Comparison of ENCODE assay signal across 30 cellular contexts in the genomic region with DNA sequence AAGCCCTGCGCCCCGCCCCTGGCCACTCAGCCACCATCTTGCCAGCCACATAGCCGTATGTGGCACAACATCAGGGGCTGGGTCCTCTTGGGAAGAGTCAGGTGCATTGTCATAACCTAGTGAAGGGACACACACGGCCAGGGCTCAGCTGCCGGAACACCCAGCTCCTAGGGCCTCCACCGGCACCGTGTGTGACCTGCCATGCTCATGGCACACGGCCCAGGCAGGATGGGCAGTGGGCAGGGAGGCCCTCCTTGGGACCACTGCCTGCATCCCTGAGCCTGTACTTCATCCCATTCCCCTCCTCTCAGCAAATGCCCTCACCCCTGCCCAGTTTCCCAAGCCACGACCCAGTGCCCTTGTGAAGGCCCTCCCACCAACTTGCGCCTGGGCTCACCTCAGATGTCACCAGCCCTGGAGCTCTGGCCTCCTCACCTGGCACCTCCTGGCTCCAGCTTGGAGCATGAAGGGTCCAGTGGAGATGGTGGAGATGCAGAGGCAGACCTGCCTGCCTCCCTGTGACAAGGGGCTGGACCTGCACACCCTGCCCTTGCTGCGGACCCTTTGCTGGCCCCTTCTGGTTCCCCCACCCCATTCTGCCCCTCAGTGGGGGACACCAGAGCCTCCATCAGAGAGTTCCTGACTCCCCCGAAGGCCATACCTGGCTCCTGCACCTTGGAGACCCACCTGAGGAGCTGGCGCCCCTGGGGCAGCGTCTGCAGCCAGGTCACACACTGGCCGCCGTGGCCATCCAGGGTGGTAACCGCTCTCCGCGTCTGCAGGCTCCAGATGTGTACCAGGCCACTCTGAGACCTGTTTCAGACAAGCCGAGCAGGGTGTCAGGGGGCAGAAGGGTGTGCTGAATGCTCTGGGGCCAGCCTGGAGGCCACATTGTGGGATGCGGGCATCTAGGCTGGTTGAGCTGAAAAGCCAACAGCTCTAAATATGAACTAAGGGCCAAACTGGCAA. TPM values are rescaled to one million over a fixed set of nuclear protein-coding genes. Genes with fewer than 3 reads are reported as not detected.
DNase-seq lines count a peak whose midpoint lies in the region; ATAC-seq and TF ChIP-seq lines count a peak whose summit lies in the region.
"Had no signal": no experiment of that assay in that cellular context is flagged by ENCODE, and none has a peak within 500 bp of the region (broad histone marks: within the 10 kb centered on the region; RNA-seq: fewer than 3 reads in every experiment).

No MANE protein-coding gene starts in this region.

- no peak overlapping the region for H3K9ac ChIP-seq in mesendoderm (ENCODE audit: low read length)

- TF ChIP-seq CTCF in lower lobe of right lung (IDR thresholded peaks at IDR 0.05) (no peak), upper lobe of left lung (IDR thresholded peaks at IDR 0.05) (no peak)

- no peak overlapping the region for H2BK15ac ChIP-seq in mesendoderm (replicated peaks; ENCODE audit: low read depth)

- no peak overlapping the region for H2AK5ac ChIP-seq in mesendoderm (ENCODE audit: low read length)

- H3K27ac Mint-ChIP-seq in effector memory CD8-positive, alpha-beta T cell = peak overlapping the region in 1 of 2 donors; percentile 26
- H3K27ac Mint-ChIP-seq: activated CD4-positive, alpha-beta T cell treated with anti-CD3 and anti-CD28 coated beads, Interleukin-2, amount 10 ng/mL, durations not matched to agents 7 days and 5 days; activated naive CD4-positive, alpha-beta T cell treated with anti-CD3 and anti-CD28 coated beads, Interleukin-2, amount 50 U/mL, for 72 hours; activated T-helper 17 cell treated with anti-CD3 and anti-CD28 coated beads, Interleukin-2, amount 50 U/mL, for 72 hours; CD4-positive, alpha-beta T cell; IgD-negative memory B cell; mesothelial cell of epicardium; naive thymus-derived CD4-positive, alpha-beta T cell; type B pancreatic cell had no signal

- 94 to 95% methylated on average over 6 to 21 of the region's 21 CpGs for WGBS in upper lobe of left lung, 2 donors
- no CpG with 5 or more reads among the region's 21 CpGs for WGBS in mesendoderm (ENCODE audit: extremely low coverage, insufficient coverage, low lambda C conversion rate)

- no peak overlapping the region for H3K18ac ChIP-seq in mesendoderm (ENCODE audit: low read length)

- intact Hi-C loops in lower lobe of right lung (cut with DNase I) = no loop called here

- H3K79me1 ChIP-seq in mesendoderm (ENCODE audit: low read length) = peaks cover 2% of the 10 kb centered on the region

- TF ChIP-seq EP300 in upper lobe of left lung (IDR thresholded peaks at IDR 0.05) = no peak

- H3K36me3 Mint-ChIP-seq in effector memory CD8-positive, alpha-beta T cell (ENCODE audit: insufficient read depth) = no peaks in the 10 kb centered on the region
- H3K36me3 Mint-ChIP-seq: activated naive CD4-positive, alpha-beta T cell treated with anti-CD3 and anti-CD28 coated beads, Interleukin-2, amount 50 U/mL, for 72 hours; mesothelial cell of epicardium had no signal

- no peak overlapping the region for H4K5ac ChIP-seq in mesendoderm (ENCODE audit: low read length)

- H3K36me3 ChIP-seq in lower lobe of right lung (no peaks in the 10 kb centered on the region), upper lobe of left lung (no peaks in the 10 kb centered on the region), mesendoderm (ENCODE audit: control insufficient read depth, insufficient read depth, low read length) (no peaks in the 10 kb centered on the region)
- H3K36me3 ChIP-seq: left lung, WERI-Rb-1 had no signal

- no peak overlapping the region for H4K8ac ChIP-seq in mesendoderm (ENCODE audit: low read depth, low read length)

- ATAC-seq in lower lobe of right lung = no peak
- no peak for ATAC-seq in upper lobe of left lung (ENCODE audit: low FRiP score in 2 of 2)
- no peak for ATAC-seq in effector memory CD8-positive, alpha-beta T cell (replicated peaks)
- ATAC-seq: activated naive CD4-positive, alpha-beta T cell treated with anti-CD3 and anti-CD28 coated beads, Interleukin-2, amount 50 U/mL, for 72 hours; activated T-helper 17 cell treated with anti-CD3 and anti-CD28 coated beads, Interleukin-2, amount 50 U/mL, for 72 hours; left lung; naive thymus-derived CD4-positive, alpha-beta T cell had no signal

- no peak overlapping the region for H2BK5ac ChIP-seq in mesendoderm (ENCODE audit: low read length)

- no peak overlapping the region for H3K56ac ChIP-seq in mesendoderm (ENCODE audit: low read length)

- H3K4me3 ChIP-seq in lower lobe of right lung (no peak overlapping the region), upper lobe of left lung (no peak overlapping the region), mesendoderm (ENCODE audit: low read length) (no peak overlapping the region)
- H3K4me3 ChIP-seq: left lung, smooth muscle cell had no signal

- peaks cover 4 to 5% of the 10 kb centered on the region in 2 donors for H3K4me1 Mint-ChIP-seq in effector memory CD8-positive, alpha-beta T cell (ENCODE audit: low read depth in 2 of 2)
- H3K4me1 Mint-ChIP-seq: activated CD4-positive, alpha-beta T cell treated with anti-CD3 and anti-CD28 coated beads, Interleukin-2, amount 10 ng/mL, durations not matched to agents 7 days and 5 days; activated T-helper 17 cell treated with anti-CD3 and anti-CD28 coated beads, Interleukin-2, amount 50 U/mL, for 72 hours had no signal

- no peaks in the 10 kb centered on the region for H3K9me3 Mint-ChIP-seq in effector memory CD8-positive, alpha-beta T cell
- H3K9me3 Mint-ChIP-seq: activated CD4-positive, alpha-beta T cell treated with anti-CD3 and anti-CD28 coated beads, Interleukin-2, amount 10 ng/mL, durations not matched to agents 7 days and 5 days; activated naive CD4-positive, alpha-beta T cell treated with anti-CD3 and anti-CD28 coated beads, Interleukin-2, amount 50 U/mL, for 72 hours; activated T-helper 17 cell treated with anti-CD3 and anti-CD28 coated beads, Interleukin-2, amount 50 U/mL, for 72 hours; CD4-positive, alpha-beta T cell; IgD-negative memory B cell; mesothelial cell of epicardium; naive thymus-derived CD4-positive, alpha-beta T cell; type B pancreatic cell had no signal

- H3K9me3 ChIP-seq in lower lobe of right lung (no peaks in the 10 kb centered on the region), upper lobe of left lung (no peaks in the 10 kb centered on the region)
- H3K9me3 ChIP-seq: left lung had no signal

- no peaks in the 10 kb centered on the region for H3K27me3 Mint-ChIP-seq in effector memory CD8-positive, alpha-beta T cell
- H3K27me3 Mint-ChIP-seq: activated CD4-positive, alpha-beta T cell treated with anti-CD3 and anti-CD28 coated beads, Interleukin-2, amount 10 ng/mL, durations not matched to agents 7 days and 5 days; activated T-helper 17 cell treated with anti-CD3 and anti-CD28 coated beads, Interleukin-2, amount 50 U/mL, for 72 hours; CD4-positive, alpha-beta T cell; IgD-negative memory B cell; naive thymus-derived CD4-positive, alpha-beta T cell; type B pancreatic cell had no signal

- H3K4me1 ChIP-seq in lower lobe of right lung (peaks cover 21% of the 10 kb centered on the region), upper lobe of left lung (peaks cover 0 to 29% (median 11%) of the 10 kb centered on the region in 4 donors), mesendoderm (ENCODE audit: control insufficient read depth, low read depth, low read length) (no peaks in the 10 kb centered on the region)

- peak; percentile 5 for DNase-seq in activated CD4-positive, alpha-beta T cell treated with anti-CD3 and anti-CD28 coated beads for 1 hour
- no peak for DNase-seq in activated CD4-positive, alpha-beta T cell treated with anti-CD3 and anti-CD28 coated beads for 4 hours
- DNase-seq in activated CD8-positive, alpha-beta memory T cell treated with anti-CD3 and anti-CD28 coated beads, Interleukin-2, amount 50 U/mL, for 48 hours = peak; percentile 32
- peak; percentile 30 for DNase-seq in lower lobe of right lung
- DNase-seq in upper lobe of left lung = peak; percentile 15 to 58
- no peak for DNase-seq in mesendoderm
- DNase-seq in globus pallidus (ENCODE audit: low spot score) = no peak
- DNase-seq in effector memory CD8-positive, alpha-beta T cell = no peak
- DNase-seq: activated CD4-positive, alpha-beta T cell treated with anti-CD3 and anti-CD28 coated beads, Interleukin-2, amount 10 ng/mL, durations not matched to agents 7 days and 5 days; cortex of kidney; hypothalamus; NCI-H1105 treated with DMSO at 0.1 percent for 48 hours; NCI-H2029; NCI-H526; retina; SHP77; stimulated activated CD4-positive, alpha-beta T cell treated with anti-CD3 and anti-CD28 coated beads, Interleukin-1b, Interleukin-23, amount 100 ng/mL, for 48 hours; T1000 had no signal

- no peak overlapping the region for H2BK120ac ChIP-seq in mesendoderm (ENCODE audit: low read depth, low read length)

- no peak overlapping the region for H3K23ac ChIP-seq in mesendoderm (ENCODE audit: low read length)

- H3K4ac ChIP-seq in mesendoderm (ENCODE audit: low read depth, low read length) = no peak overlapping the region

- no peak overlapping the region for H3K4me3 Mint-ChIP-seq in effector memory CD8-positive, alpha-beta T cell
- H3K4me3 Mint-ChIP-seq: activated CD4-positive, alpha-beta T cell treated with anti-CD3 and anti-CD28 coated beads, Interleukin-2, amount 10 ng/mL, durations not matched to agents 7 days and 5 days; activated T-helper 17 cell treated with anti-CD3 and anti-CD28 coated beads, Interleukin-2, amount 50 U/mL, for 72 hours; CD4-positive, alpha-beta T cell; IgD-negative memory B cell; mesothelial cell of epicardium; naive thymus-derived CD4-positive, alpha-beta T cell; type B pancreatic cell had no signal

- H3K27me3 ChIP-seq in lower lobe of right lung (ENCODE audit: low read depth) = no peaks in the 10 kb centered on the region
- H3K27me3 ChIP-seq in upper lobe of left lung = no peaks in the 10 kb centered on the region
- no peaks in the 10 kb centered on the region for H3K27me3 ChIP-seq in mesendoderm (ENCODE audit: insufficient read depth, low read length, poor library complexity)
- H3K27me3 ChIP-seq: left lung had no signal

- H3K4me2 ChIP-seq in mesendoderm (ENCODE audit: low read length) = no peak overlapping the region
- H3K4me2 ChIP-seq: smooth muscle cell had no signal

- peaks cover 1% of the 10 kb centered on the region for H3K79me2 ChIP-seq in mesendoderm (ENCODE audit: control insufficient read depth, insufficient read depth, low read length)

- TF ChIP-seq POLR2A in upper lobe of left lung (IDR thresholded peaks at IDR 0.05) = no peak

- H3K27ac ChIP-seq in lower lobe of right lung (no peak overlapping the region), upper lobe of left lung (no peak overlapping the region), mesendoderm (ENCODE audit: low read depth, low read length) (no peak overlapping the region)
- H3K27ac ChIP-seq: left lung, WERI-Rb-1 had no signal

RNA-seq across cellular contexts. Expression of gene GNB1L, which starts 34.5 kb away (rescaled TPM):
- total RNA-seq in lower lobe of right lung (6.0 TPM), upper lobe of left lung (10 to 100 TPM in 1 of 6 donors, 1 to 10 TPM in 4, under 1 TPM in 1; 0.78 to 11.1 (median 6.8) TPM)
- 4.7 TPM for polyA plus RNA-seq in mesendoderm (2013, experiment 1 of 2)
- 4.2 TPM for polyA plus RNA-seq in mesendoderm (2013, experiment 2 of 2)

RNA-seq across cellular contexts. Expression of gene RTL10, which starts 34.5 kb away (rescaled TPM):
- total RNA-seq in lower lobe of right lung (24.3 TPM), upper lobe of left lung (10 to 100 TPM; 16.4 to 27.4 (median 24.1) TPM)
- 7.4 TPM for polyA plus RNA-seq in mesendoderm (2013, experiment 1 of 2)
- 7.6 TPM for polyA plus RNA-seq in mesendoderm (2013, experiment 2 of 2)

RNA-seq across cellular contexts. Expression of gene TBX1, which starts 59.6 kb away (rescaled TPM):
- total RNA-seq in lower lobe of right lung (13.5 TPM), upper lobe of left lung (10 to 100 TPM in 2 of 6 donors, 1 to 10 TPM in 4; 1.0 to 12.2 (median 5.4) TPM)
- 0.03 TPM for polyA plus RNA-seq in mesendoderm (2013, experiment 1 of 2)
- polyA plus RNA-seq in mesendoderm (2013, experiment 2 of 2) = 0.10 TPM
- total RNA-seq: activated CD4-positive, alpha-beta T cell treated with anti-CD3 and anti-CD28 coated beads, Interleukin-2, amount 10 ng/mL, durations not matched to agents 7 days and 5 days; activated naive CD4-positive, alpha-beta T cell treated with anti-CD3 and anti-CD28 coated beads, Interleukin-2, amount 50 U/mL, for 72 hours; activated T-helper 17 cell treated with anti-CD3 and anti-CD28 coated beads, Interleukin-2, amount 50 U/mL, for 72 hours; CD4-positive, alpha-beta T cell; frontal cortex; H4; smooth muscle cell had no signal
- polyA plus RNA-seq: IgD-negative memory B cell; naive thymus-derived CD4-positive, alpha-beta T cell; smooth muscle cell had no signal

Comparison
In these comparisons a context has a peak if more than half of its experiments do, and no peak if none do; other contexts are left out.
1. DNase-seq: peak in activated CD4-positive, alpha-beta T cell treated with anti-CD3 and anti-CD28 coated beads for 1 hour (single experiment), activated CD8-positive, alpha-beta memory T cell treated with anti-CD3 and anti-CD28 coated beads, Interleukin-2, amount 50 U/mL, for 48 hours (single experiment), lower lobe of right lung (single experiment) and upper lobe of left lung (2 of 2); none in activated CD4-positive, alpha-beta T cell treated with anti-CD3 and anti-CD28 coated beads for 4 hours (0 of 2), mesendoderm (single experiment), globus pallidus (single experiment) and effector memory CD8-positive, alpha-beta T cell (0 of 3).